Comparison of ENCODE assay signal across 18 cellular contexts in the genomic region with DNA sequence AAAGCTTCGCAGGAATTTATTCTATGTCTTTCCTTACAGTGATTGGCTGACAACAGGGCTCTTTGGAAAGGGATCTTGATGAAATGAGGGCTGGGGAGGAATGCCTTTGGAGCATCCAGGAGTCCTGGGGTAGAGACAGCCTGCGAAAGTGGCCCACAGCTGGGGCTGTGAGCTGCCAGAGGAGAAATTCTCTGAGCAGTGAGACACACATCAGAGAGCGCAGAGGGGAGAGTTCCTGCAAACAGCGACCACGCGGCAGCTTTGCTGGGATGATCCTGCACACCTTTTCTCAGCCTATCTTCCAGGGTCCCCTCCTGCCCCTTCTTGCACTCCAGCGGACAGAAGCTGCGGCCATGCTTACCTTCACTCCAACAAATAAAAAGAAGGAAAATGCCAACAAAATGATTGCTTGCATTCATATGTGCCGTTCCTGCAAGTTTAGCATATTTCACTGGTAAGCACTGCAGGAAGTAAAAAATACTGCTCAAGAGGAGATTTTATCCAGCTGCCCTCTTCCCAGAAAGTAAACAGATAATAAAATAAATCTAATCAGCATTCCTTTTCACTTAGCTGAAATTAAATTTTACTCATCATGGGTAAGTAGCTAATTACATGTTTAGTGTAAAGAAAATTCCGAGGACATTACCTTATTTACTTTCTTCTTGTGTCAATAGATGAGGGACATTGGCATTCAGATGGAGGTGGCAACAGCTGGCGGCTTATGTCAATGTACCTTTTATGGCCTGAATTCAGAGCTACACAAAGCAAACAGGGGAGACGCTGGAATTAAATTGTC.
DNase-seq lines count a peak whose midpoint lies in the region; ATAC-seq and TF ChIP-seq lines count a peak whose summit lies in the region.
"Had no signal": no experiment of that assay in that cellular context is flagged by ENCODE, and none has a peak within 500 bp of the region (broad histone marks: within the 10 kb centered on the region; RNA-seq: fewer than 3 reads in every experiment).

No MANE protein-coding gene starts in this region.

- DNase-seq in COR-L47 (lab: John Stamatoyannopoulos, UW) (peak; percentile 56), LoVo (ENCODE audit: low spot score) (peak; percentile 2), NCI-H526 treated with DMSO at 0.1 percent for 48 hours (lab: John Stamatoyannopoulos, UW) (peak; percentile 17), left colon (peak; percentile 44 to 45), HUDEP-2 (lab: John Stamatoyannopoulos, UW; ENCODE audit: unreplicated experiment in 76 of 76) (no peak), GM10248 (ENCODE audit: extremely low spot score) (no peak), ascending aorta (ENCODE audit: low spot score in 2 of 2) (no peak)
- DNase-seq: activated CD4-positive, alpha-beta T cell treated with anti-CD3 and anti-CD28 coated beads, Interleukin-2, amount 50 U/mL, for 1 hour; activated naive CD8-positive, alpha-beta T cell treated with anti-CD3 and anti-CD28 coated beads, Interleukin-2, amount 10 ng/mL, durations not matched to agents 7 days and 5 days; activated T-cell treated with anti-CD3 and anti-CD28 coated beads for 4 hours; Calu3; KG1; pancreas; stimulated activated naive CD4-positive, alpha-beta T cell treated with Interleukin-2 at 50 U/mL for 16 hours had no signal

- ATAC-seq in left colon (peak; percentile 70), GM18505 (IDR thresholded peaks at IDR 0.05; ENCODE audit: unreplicated experiment) (no peak)

- no peak for TF ChIP-seq POLR2A in GM18505 (IDR thresholded peaks at IDR 0.05; ENCODE audit: borderline replicate concordance, extremely low read depth, insufficient read depth, insufficient read length)

- peaks cover 0 to 5% of the 10 kb centered on the region in 2 donors for H3K9me3 ChIP-seq in ascending aorta
- H3K9me3 ChIP-seq: pancreas had no signal

- H3K27me3 ChIP-seq in ascending aorta = no peaks in the 10 kb centered on the region
- H3K27me3 ChIP-seq: breast epithelium, pancreas had no signal

- H3K36me3 ChIP-seq in ascending aorta = no peaks in the 10 kb centered on the region
- H3K36me3 ChIP-seq: breast epithelium, pancreas had no signal

- no peak overlapping the region for H3K4me3 ChIP-seq in ascending aorta
- H3K4me3 ChIP-seq: breast epithelium, pancreas, SK-N-MC had no signal

- intact Hi-C loops in left colon (cut with DNase I, micrococcal nuclease) = no loop called here
- intact Hi-C loops in ascending aorta (cut with DNase I) = no loop called here

- POLR2A ChIA-PET in GM10248 (lab: Yijun Ruan, JAX) = no interaction called here

- CTCF ChIA-PET in GM10248 (lab: Yijun Ruan, JAX) = interaction anchor here (0.9 to 2.1 kb wide), 6 partner anchors 9 to 16 kb away, joined by 3 to 7 read pairs (median 4); no protein-coding TSS in a partner anchor

- no peaks in the 10 kb centered on the region for H3K4me1 ChIP-seq in ascending aorta
- H3K4me1 ChIP-seq: breast epithelium had no signal

- no peak for TF ChIP-seq CTCF in GM10248 (IDR thresholded peaks at IDR 0.05; ENCODE audit: control extremely low read depth, extremely low read depth, low read depth, missing control alignments)
- no peak for TF ChIP-seq CTCF in ascending aorta (IDR thresholded peaks at IDR 0.05)

- H3K27ac ChIP-seq in ascending aorta = no peak overlapping the region
- H3K27ac ChIP-seq: breast epithelium, HL-60, pancreas, SK-N-MC had no signal

Comparison
In these comparisons a context has a peak if more than half of its experiments do, and no peak if none do; other contexts are left out.
1. DNase-seq: peak in COR-L47 (single experiment), LoVo (single experiment), NCI-H526 treated with DMSO at 0.1 percent for 48 hours (single experiment) and left colon (2 of 2); none in HUDEP-2 (0 of 76), GM10248 (single experiment) and ascending aorta (0 of 2).